Comparison of ENCODE assay signal across 1 cellular context in genomic region chr1:225882699-225883615, GRCh38.
TF ChIP-seq lines count a peak whose summit lies in the region.

No MANE protein-coding gene starts in this region.

TF ChIP-seq in WTC11, 78 proteins besides CTCF, POLR2A, EP300 and RAD21 (continued from another document):
- peak; percentile 34; the same call in 1 of the 2 replicates for TF ChIP-seq TP53 (CRISPR knock-in tag; IDR thresholded peaks at IDR 0.05)
- TF ChIP-seq PRDM15 (CRISPR knock-in tag; IDR thresholded peaks at IDR 0.05): 0 out of 2 replicates have a peak, but pooled peaks have one; percentile 7
- TF ChIP-seq, protein P1, sequence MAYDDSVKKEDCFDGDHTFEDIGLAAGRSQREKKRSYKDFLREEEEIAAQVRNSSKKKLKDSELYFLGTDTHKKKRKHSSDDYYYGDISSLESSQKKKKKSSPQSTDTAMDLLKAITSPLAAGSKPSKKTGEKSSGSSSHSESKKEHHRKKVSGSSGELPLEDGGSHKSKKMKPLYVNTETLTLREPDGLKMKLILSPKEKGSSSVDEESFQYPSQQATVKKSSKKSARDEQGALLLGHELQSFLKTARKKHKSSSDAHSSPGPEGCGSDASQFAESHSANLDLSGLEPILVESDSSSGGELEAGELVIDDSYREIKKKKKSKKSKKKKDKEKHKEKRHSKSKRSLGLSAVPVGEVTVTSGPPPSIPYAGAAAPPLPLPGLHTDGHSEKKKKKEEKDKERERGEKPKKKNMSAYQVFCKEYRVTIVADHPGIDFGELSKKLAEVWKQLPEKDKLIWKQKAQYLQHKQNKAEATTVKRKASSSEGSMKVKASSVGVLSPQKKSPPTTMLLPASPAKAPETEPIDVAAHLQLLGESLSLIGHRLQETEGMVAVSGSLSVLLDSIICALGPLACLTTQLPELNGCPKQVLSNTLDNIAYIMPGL (CRISPR knock-in tag; IDR thresholded peaks at IDR 0.05): peak; percentile 38; the same call in 1 of the 2 replicates
